19 cellular contexts compared by ENCODE assay signal in genomic region chr12:84619053-84619452, GRCh38.
DNase-seq lines count a peak whose midpoint lies in the region; ATAC-seq, FAIRE-seq and TF ChIP-seq lines count a peak whose summit lies in the region.
"Had no signal": no experiment of that assay in that cellular context is flagged by ENCODE, and none has a peak within 500 bp of the region (broad histone marks: within the 10 kb centered on the region; RNA-seq: fewer than 3 reads in every experiment).

No MANE protein-coding gene starts in this region.

- no peak overlapping the region for H3K4me3 Mint-ChIP-seq in nephron
- H3K4me3 Mint-ChIP-seq: natural killer cell treated with Interleukin-12 subunit alpha and Interleukin-12 subunit beta and Interleukin-15 and Interleukin-18, amount 100 ng/mL, for 72 hours; stimulated activated naive CD8-positive, alpha-beta T cell treated with anti-CD3 and anti-CD28 coated beads, Interleukin-15, amount 100 ng/mL, for 72 hours; T-helper 1 cell treated with Interleukin-12 subunit alpha and Interleukin-12 subunit beta and Interleukin-4 antibody, amounts not matched to agents 30 μg/mL and 1 μg/mL, for 36 hours had no signal

- no peaks in the 10 kb centered on the region for H3K36me3 Mint-ChIP-seq in nephron (ENCODE audit: low read depth)
- H3K36me3 Mint-ChIP-seq: natural killer cell treated with Interleukin-12 subunit alpha and Interleukin-12 subunit beta and Interleukin-15 and Interleukin-18, amount 100 ng/mL, for 72 hours had no signal

- peak; percentile 35 for TF ChIP-seq CTCF in astrocyte of the spinal cord (IDR thresholded peaks at IDR 0.05; ENCODE audit: low read depth, low read length)
- peak; percentile 20 to 42 (median 26) for TF ChIP-seq CTCF in nephron (IDR thresholded peaks at IDR 0.05; ENCODE audit: unreplicated experiment in 3 of 3)
- TF ChIP-seq CTCF in left lung (IDR thresholded peaks at IDR 0.05) = no peak

- no peaks in the 10 kb centered on the region for H3K9me3 Mint-ChIP-seq in nephron
- H3K9me3 Mint-ChIP-seq: stimulated activated naive CD8-positive, alpha-beta T cell treated with anti-CD3 and anti-CD28 coated beads, Interleukin-15, amount 100 ng/mL, for 72 hours; T-helper 1 cell treated with Interleukin-12 subunit alpha and Interleukin-12 subunit beta and Interleukin-4 antibody, amounts not matched to agents 30 μg/mL and 1 μg/mL, for 36 hours had no signal

- ATAC-seq in left lung = no peak
- ATAC-seq: left cardiac atrium; natural killer cell treated with Interleukin-12 subunit alpha and Interleukin-12 subunit beta and Interleukin-15 and Interleukin-18, amount 100 ng/mL, for 72 hours; stimulated activated naive CD8-positive, alpha-beta T cell treated with anti-CD3 and anti-CD28 coated beads, Interleukin-15, amount 100 ng/mL, for 72 hours had no signal

- no peaks in the 10 kb centered on the region for H3K27me3 ChIP-seq in left lung
- H3K27me3 ChIP-seq: dorsolateral prefrontal cortex, sigmoid colon had no signal

- no peaks in the 10 kb centered on the region for H3K27me3 Mint-ChIP-seq in nephron (ENCODE audit: low read depth)
- H3K27me3 Mint-ChIP-seq: natural killer cell treated with Interleukin-12 subunit alpha and Interleukin-12 subunit beta and Interleukin-15 and Interleukin-18, amount 100 ng/mL, for 72 hours; stimulated activated naive CD8-positive, alpha-beta T cell treated with anti-CD3 and anti-CD28 coated beads, Interleukin-15, amount 100 ng/mL, for 72 hours had no signal

- no peak overlapping the region for H3K27ac Mint-ChIP-seq in nephron
- H3K27ac Mint-ChIP-seq: natural killer cell treated with Interleukin-12 subunit alpha and Interleukin-12 subunit beta and Interleukin-15 and Interleukin-18, amount 100 ng/mL, for 72 hours; stimulated activated naive CD8-positive, alpha-beta T cell treated with anti-CD3 and anti-CD28 coated beads, Interleukin-15, amount 100 ng/mL, for 72 hours; T-helper 1 cell treated with Interleukin-12 subunit alpha and Interleukin-12 subunit beta and Interleukin-4 antibody, amounts not matched to agents 30 μg/mL and 1 μg/mL, for 36 hours had no signal

- no peaks in the 10 kb centered on the region for H3K4me1 ChIP-seq in left lung
- H3K4me1 ChIP-seq: sigmoid colon had no signal

- no peak for FAIRE-seq in urothelium cell line (lab: Jason Lieb, UNC)

- no peak overlapping the region for H3K4me3 ChIP-seq in astrocyte of the spinal cord (ENCODE audit: low read depth, low read length)
- no peak overlapping the region for H3K4me3 ChIP-seq in left lung
- H3K4me3 ChIP-seq: dorsolateral prefrontal cortex, sigmoid colon had no signal

- H3K9me3 ChIP-seq in left lung = no peaks in the 10 kb centered on the region
- H3K9me3 ChIP-seq: sigmoid colon had no signal

- peak; percentile 14 for DNase-seq in COLO829 (ENCODE audit: low spot score)
- DNase-seq in Kasumi-1 (lab: John Stamatoyannopoulos, UW) = peak; percentile 9
- no peak for DNase-seq in astrocyte of the spinal cord (ENCODE audit: low read depth, low spot score)
- DNase-seq in DMS79 treated with DMSO at 0.1 percent for 48 hours (lab: John Stamatoyannopoulos, UW) = no peak
- DNase-seq in urothelium cell line (ENCODE audit: low spot score) = no peak
- DNase-seq in NCI-H128 (lab: John Stamatoyannopoulos, UW; ENCODE audit: unreplicated experiment) = no peak
- no peak for DNase-seq in left lung
- DNase-seq: activated T-cell treated with anti-CD3 and anti-CD28 coated beads, Interleukin-2, amount 50 U/mL, for 1 hour; COR-L47; dorsolateral prefrontal cortex; KG1; left cardiac atrium; NCI-H187 treated with DMSO at 0.1 percent for 48 hours; NK-92 treated with Interleukin-12 subunit alpha and Interleukin-12 subunit beta, amount 100 ng/mL, for 24 hours; sigmoid colon; stimulated activated naive CD8-positive, alpha-beta T cell treated with anti-CD3 and anti-CD28 coated beads, Interleukin-15, amount 100 ng/mL, for 72 hours had no signal

- H3K4me1 Mint-ChIP-seq in nephron = no peaks in the 10 kb centered on the region
- H3K4me1 Mint-ChIP-seq: stimulated activated naive CD8-positive, alpha-beta T cell treated with anti-CD3 and anti-CD28 coated beads, Interleukin-15, amount 100 ng/mL, for 72 hours had no signal

- no peaks in the 10 kb centered on the region for H3K36me3 ChIP-seq in left lung
- H3K36me3 ChIP-seq: sigmoid colon had no signal

- intact Hi-C loops in left lung (cut with DNase I) = no loop called here

- H3K27ac ChIP-seq in left lung = no peak overlapping the region
- H3K27ac ChIP-seq: dorsolateral prefrontal cortex, sigmoid colon had no signal

- in situ Hi-C loops in astrocyte of the spinal cord (cut with HindIII; ENCODE audit: low sequenced_read_pairs) = no loop called here

Comparison
In these comparisons a context has a peak if more than half of its experiments do, and no peak if none do; other contexts are left out.
1. DNase-seq: peak in COLO829 (single experiment) and Kasumi-1 (2 of 2); none in astrocyte of the spinal cord (single experiment), DMS79 treated with DMSO at 0.1 percent for 48 hours (single experiment), urothelium cell line (single experiment), NCI-H128 (single experiment) and left lung (0 of 2).
2. CTCF ChIP-seq: peak in astrocyte of the spinal cord (single experiment) and nephron (3 of 3); none in left lung (0 of 2).